18 cellular contexts compared by ENCODE assay signal in the genomic region with DNA sequence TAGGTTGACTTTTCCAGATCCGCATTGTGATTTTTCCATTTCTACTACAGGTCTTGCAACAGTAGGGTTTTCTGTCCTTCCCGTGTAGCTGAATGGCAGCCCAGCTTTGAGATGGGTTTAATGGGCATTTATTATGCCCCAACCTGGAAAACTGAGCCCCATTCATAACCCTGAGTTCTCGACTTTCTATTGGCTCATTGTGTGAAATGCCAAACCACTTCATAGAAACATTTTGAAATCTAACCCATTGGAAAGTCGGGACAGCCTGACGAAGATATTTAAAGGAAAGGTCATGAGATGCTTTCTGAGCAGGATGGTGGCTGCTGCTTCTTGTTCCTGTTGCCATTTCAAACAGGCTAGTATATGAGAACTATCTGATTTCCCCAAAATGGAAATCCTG.
"Had no signal": no experiment of that assay in that cellular context is flagged by ENCODE, and none has a peak within 500 bp of the region (broad histone marks: within the 10 kb centered on the region; RNA-seq: fewer than 3 reads in every experiment).

No MANE protein-coding gene starts in this region.

- H3K27ac Mint-ChIP-seq: activated naive CD8-positive, alpha-beta T cell; activated T-cell treated with anti-CD3 and anti-CD28 coated beads, Interleukin-2, amount 50 U/mL, for 24 hours; activated T-helper 2 cell treated with anti-CD3 and anti-CD28 coated beads, Interferon-gamma antibody, Interleukin-2, Interleukin-4, amounts not matched to agents 10 μg/mL and 5 μg/mL and 100 μg/mL, durations not matched to agents 14 hours and 24 hours and 36 hours; mesothelial cell of epicardium; natural killer cell; stimulated activated naive CD8-positive, alpha-beta T cell treated with anti-CD3 and anti-CD28 coated beads, Interleukin-15, amount 100 ng/mL, for 72 hours; T-helper 2 cell treated with Interferon-gamma antibody and Interleukin-4, amounts not matched to agents 5 μg/mL and 100 μg/mL, for 36 hours had no signal

- DNase-seq: activated CD4-positive, alpha-beta T cell treated with anti-CD3 and anti-CD28 coated beads for 1 hour; activated CD4-positive, alpha-beta T cell treated with anti-CD3 and anti-CD28 coated beads, Interleukin-2, amount 50 U/mL, for 4 hours; activated CD8-positive, alpha-beta memory T cell treated with anti-CD3 and anti-CD28 coated beads for 24 hours; activated CD8-positive, alpha-beta memory T cell treated with anti-CD3 and anti-CD28 coated beads, Interleukin-2, amount 50 U/mL, for 4 hours; activated naive CD4-positive, alpha-beta T cell; activated T-cell treated with anti-CD3 and anti-CD28 coated beads, Interleukin-2, amount 50 U/mL, for 24 hours; amniotic stem cell; cerebellar nuclear complex; natural killer cell; stimulated activated CD4-positive, alpha-beta T cell treated with anti-CD3 and anti-CD28 coated beads, Interleukin-12 subunit alpha, Interleukin-12 subunit beta, amount 100 ng/mL, for 4 hours; stimulated activated naive CD8-positive, alpha-beta T cell treated with anti-CD3 and anti-CD28 coated beads, Interleukin-15, amount 100 ng/mL, for 72 hours; transverse colon had no signal

- H3K4me3 Mint-ChIP-seq: activated naive CD8-positive, alpha-beta T cell; activated T-cell treated with anti-CD3 and anti-CD28 coated beads, Interleukin-2, amount 50 U/mL, for 24 hours; mesothelial cell of epicardium; natural killer cell; stimulated activated naive CD8-positive, alpha-beta T cell treated with anti-CD3 and anti-CD28 coated beads, Interleukin-15, amount 100 ng/mL, for 72 hours; T-helper 2 cell treated with Interferon-gamma antibody and Interleukin-4, amounts not matched to agents 5 μg/mL and 100 μg/mL, for 36 hours had no signal

- ATAC-seq: left lobe of liver; natural killer cell; psoas muscle; stimulated activated naive CD8-positive, alpha-beta T cell treated with anti-CD3 and anti-CD28 coated beads, Interleukin-15, amount 100 ng/mL, for 72 hours had no signal

- H3K27me3 Mint-ChIP-seq: activated naive CD8-positive, alpha-beta T cell; activated T-cell treated with anti-CD3 and anti-CD28 coated beads, Interleukin-2, amount 50 U/mL, for 24 hours; stimulated activated naive CD8-positive, alpha-beta T cell treated with anti-CD3 and anti-CD28 coated beads, Interleukin-15, amount 100 ng/mL, for 72 hours had no signal
